ENCODE assay signal across 1 cellular context in genomic region chr17:48830840-48831548, GRCh38.
TF ChIP-seq lines count a peak whose summit lies in the region.

A gene with protein sequence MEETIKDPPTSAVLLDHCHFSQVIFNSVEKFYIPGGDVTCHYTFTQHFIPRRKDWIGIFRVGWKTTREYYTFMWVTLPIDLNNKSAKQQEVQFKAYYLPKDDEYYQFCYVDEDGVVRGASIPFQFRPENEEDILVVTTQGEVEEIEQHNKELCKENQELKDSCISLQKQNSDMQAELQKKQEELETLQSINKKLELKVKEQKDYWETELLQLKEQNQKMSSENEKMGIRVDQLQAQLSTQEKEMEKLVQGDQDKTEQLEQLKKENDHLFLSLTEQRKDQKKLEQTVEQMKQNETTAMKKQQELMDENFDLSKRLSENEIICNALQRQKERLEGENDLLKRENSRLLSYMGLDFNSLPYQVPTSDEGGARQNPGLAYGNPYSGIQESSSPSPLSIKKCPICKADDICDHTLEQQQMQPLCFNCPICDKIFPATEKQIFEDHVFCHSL (plus strand): TSS chr17:48831035. CDS start chr17:48841708, 10,673 bp downstream.

TF ChIP-seq in K562, 482 proteins besides CTCF, POLR2A, EP300 and RAD21 (continued from another document and continues in another):
- TF ChIP-seq, protein P1, sequence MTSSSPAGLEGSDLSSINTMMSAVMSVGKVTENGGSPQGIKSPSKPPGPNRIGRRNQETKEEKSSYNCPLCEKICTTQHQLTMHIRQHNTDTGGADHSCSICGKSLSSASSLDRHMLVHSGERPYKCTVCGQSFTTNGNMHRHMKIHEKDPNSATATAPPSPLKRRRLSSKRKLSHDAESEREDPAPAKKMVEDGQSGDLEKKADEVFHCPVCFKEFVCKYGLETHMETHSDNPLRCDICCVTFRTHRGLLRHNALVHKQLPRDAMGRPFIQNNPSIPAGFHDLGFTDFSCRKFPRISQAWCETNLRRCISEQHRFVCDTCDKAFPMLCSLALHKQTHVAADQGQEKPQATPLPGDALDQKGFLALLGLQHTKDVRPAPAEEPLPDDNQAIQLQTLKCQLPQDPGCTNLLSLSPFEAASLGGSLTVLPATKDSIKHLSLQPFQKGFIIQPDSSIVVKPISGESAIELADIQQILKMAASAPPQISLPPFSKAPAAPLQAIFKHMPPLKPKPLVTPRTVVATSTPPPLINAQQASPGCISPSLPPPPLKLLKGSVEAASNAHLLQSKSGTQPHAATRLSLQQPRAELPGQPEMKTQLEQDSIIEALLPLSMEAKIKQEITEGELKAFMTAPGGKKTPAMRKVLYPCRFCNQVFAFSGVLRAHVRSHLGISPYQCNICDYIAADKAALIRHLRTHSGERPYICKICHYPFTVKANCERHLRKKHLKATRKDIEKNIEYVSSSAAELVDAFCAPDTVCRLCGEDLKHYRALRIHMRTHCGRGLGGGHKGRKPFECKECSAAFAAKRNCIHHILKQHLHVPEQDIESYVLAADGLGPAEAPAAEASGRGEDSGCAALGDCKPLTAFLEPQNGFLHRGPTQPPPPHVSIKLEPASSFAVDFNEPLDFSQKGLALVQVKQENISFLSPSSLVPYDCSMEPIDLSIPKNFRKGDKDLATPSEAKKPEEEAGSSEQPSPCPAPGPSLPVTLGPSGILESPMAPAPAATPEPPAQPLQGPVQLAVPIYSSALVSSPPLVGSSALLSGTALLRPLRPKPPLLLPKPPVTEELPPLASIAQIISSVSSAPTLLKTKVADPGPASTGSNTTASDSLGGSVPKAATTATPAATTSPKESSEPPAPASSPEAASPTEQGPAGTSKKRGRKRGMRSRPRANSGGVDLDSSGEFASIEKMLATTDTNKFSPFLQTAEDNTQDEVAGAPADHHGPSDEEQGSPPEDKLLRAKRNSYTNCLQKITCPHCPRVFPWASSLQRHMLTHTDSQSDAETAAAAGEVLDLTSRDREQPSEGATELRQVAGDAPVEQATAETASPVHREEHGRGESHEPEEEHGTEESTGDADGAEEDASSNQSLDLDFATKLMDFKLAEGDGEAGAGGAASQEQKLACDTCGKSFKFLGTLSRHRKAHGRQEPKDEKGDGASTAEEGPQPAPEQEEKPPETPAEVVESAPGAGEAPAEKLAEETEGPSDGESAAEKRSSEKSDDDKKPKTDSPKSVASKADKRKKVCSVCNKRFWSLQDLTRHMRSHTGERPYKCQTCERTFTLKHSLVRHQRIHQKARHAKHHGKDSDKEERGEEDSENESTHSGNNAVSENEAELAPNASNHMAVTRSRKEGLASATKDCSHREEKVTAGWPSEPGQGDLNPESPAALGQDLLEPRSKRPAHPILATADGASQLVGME (CRISPR knock-in tag; IDR thresholded peaks at IDR 0.05) = no peak
- no peak for TF ChIP-seq E2F4 (CRISPR knock-in tag; IDR thresholded peaks at IDR 0.05; ENCODE audit: low read depth)
- TF ChIP-seq ZNF143 (CRISPR knock-in tag; IDR thresholded peaks at IDR 0.05) = peak; percentile 89
- TF ChIP-seq, protein P2, sequence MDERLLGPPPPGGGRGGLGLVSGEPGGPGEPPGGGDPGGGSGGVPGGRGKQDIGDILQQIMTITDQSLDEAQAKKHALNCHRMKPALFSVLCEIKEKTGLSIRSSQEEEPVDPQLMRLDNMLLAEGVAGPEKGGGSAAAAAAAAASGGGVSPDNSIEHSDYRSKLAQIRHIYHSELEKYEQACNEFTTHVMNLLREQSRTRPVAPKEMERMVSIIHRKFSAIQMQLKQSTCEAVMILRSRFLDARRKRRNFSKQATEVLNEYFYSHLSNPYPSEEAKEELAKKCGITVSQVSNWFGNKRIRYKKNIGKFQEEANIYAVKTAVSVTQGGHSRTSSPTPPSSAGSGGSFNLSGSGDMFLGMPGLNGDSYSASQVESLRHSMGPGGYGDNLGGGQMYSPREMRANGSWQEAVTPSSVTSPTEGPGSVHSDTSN (CRISPR knock-in tag; IDR thresholded peaks at IDR 0.05; ENCODE audit: low read depth) = no peak
- TF ChIP-seq, protein P2 (tag; conservative IDR thresholded peaks at IDR 0.05; ENCODE audit: low read depth) = no peak
- TF ChIP-seq ZNF282 (CRISPR knock-in tag; IDR thresholded peaks at IDR 0.05) = 0 out of 2 replicates have a peak, but pooled peaks have one; percentile 56
- no peak for TF ChIP-seq ZNF224 (CRISPR knock-in tag; IDR thresholded peaks at IDR 0.05)
- TF ChIP-seq, protein P3, sequence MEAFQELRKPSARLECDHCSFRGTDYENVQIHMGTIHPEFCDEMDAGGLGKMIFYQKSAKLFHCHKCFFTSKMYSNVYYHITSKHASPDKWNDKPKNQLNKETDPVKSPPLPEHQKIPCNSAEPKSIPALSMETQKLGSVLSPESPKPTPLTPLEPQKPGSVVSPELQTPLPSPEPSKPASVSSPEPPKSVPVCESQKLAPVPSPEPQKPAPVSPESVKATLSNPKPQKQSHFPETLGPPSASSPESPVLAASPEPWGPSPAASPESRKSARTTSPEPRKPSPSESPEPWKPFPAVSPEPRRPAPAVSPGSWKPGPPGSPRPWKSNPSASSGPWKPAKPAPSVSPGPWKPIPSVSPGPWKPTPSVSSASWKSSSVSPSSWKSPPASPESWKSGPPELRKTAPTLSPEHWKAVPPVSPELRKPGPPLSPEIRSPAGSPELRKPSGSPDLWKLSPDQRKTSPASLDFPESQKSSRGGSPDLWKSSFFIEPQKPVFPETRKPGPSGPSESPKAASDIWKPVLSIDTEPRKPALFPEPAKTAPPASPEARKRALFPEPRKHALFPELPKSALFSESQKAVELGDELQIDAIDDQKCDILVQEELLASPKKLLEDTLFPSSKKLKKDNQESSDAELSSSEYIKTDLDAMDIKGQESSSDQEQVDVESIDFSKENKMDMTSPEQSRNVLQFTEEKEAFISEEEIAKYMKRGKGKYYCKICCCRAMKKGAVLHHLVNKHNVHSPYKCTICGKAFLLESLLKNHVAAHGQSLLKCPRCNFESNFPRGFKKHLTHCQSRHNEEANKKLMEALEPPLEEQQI (IDR thresholded peaks at IDR 0.05) = no peak
- TF ChIP-seq CTBP1 (IDR thresholded peaks at IDR 0.05; ENCODE audit: borderline replicate concordance) = peak; percentile 58; the same call in 1 of the 2 replicates
- TF ChIP-seq NR1H2 (CRISPR knock-in tag; IDR thresholded peaks at IDR 0.05) = no peak
- 0 out of 2 replicates have a peak, but pooled peaks have one; percentile 59 for TF ChIP-seq ZFPM2 (CRISPR knock-in tag; IDR thresholded peaks at IDR 0.05)
- TF ChIP-seq, protein P4, sequence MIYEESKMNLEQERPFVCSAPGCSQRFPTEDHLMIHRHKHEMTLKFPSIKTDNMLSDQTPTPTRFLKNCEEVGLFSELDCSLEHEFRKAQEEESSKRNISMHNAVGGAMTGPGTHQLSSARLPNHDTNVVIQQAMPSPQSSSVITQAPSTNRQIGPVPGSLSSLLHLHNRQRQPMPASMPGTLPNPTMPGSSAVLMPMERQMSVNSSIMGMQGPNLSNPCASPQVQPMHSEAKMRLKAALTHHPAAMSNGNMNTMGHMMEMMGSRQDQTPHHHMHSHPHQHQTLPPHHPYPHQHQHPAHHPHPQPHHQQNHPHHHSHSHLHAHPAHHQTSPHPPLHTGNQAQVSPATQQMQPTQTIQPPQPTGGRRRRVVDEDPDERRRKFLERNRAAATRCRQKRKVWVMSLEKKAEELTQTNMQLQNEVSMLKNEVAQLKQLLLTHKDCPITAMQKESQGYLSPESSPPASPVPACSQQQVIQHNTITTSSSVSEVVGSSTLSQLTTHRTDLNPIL (CRISPR knock-in tag; IDR thresholded peaks at IDR 0.05) = no peak
- no peak for TF ChIP-seq ZNF3 (CRISPR knock-in tag; IDR thresholded peaks at IDR 0.05)
- no peak for TF ChIP-seq ZNF174 (CRISPR knock-in tag; IDR thresholded peaks at IDR 0.05)
- TF ChIP-seq ATF2 (CRISPR knock-in tag; IDR thresholded peaks at IDR 0.05) = no peak
- TF ChIP-seq ZNF431 (CRISPR knock-in tag; IDR thresholded peaks at IDR 0.05) = 0 out of 2 replicates have a peak, but pooled peaks have one; percentile 34
- no peak for TF ChIP-seq ZNF274 (IDR thresholded peaks at IDR 0.05; ENCODE audit: borderline replicate concordance, low read depth, low read length)
- TF ChIP-seq, protein P5, sequence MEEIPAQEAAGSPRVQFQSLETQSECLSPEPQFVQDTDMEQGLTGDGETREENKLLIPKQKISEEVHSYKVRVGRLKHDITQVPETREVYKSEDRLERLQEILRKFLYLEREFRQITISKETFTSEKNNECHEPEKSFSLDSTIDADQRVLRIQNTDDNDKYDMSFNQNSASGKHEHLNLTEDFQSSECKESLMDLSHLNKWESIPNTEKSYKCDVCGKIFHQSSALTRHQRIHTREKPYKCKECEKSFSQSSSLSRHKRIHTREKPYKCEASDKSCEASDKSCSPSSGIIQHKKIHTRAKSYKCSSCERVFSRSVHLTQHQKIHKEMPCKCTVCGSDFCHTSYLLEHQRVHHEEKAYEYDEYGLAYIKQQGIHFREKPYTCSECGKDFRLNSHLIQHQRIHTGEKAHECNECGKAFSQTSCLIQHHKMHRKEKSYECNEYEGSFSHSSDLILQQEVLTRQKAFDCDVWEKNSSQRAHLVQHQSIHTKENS (CRISPR knock-in tag; IDR thresholded peaks at IDR 0.05) = no peak
- TF ChIP-seq ASH1L (IDR thresholded peaks at IDR 0.05; ENCODE audit: borderline replicate concordance, low read depth, partially characterized antibody) = no peak
- TF ChIP-seq IFI16 (CRISPR knock-in tag; IDR thresholded peaks at IDR 0.05) = no peak
- TF ChIP-seq, protein P6, sequence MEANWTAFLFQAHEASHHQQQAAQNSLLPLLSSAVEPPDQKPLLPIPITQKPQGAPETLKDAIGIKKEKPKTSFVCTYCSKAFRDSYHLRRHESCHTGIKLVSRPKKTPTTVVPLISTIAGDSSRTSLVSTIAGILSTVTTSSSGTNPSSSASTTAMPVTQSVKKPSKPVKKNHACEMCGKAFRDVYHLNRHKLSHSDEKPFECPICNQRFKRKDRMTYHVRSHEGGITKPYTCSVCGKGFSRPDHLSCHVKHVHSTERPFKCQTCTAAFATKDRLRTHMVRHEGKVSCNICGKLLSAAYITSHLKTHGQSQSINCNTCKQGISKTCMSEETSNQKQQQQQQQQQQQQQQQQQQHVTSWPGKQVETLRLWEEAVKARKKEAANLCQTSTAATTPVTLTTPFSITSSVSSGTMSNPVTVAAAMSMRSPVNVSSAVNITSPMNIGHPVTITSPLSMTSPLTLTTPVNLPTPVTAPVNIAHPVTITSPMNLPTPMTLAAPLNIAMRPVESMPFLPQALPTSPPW (CRISPR knock-in tag; IDR thresholded peaks at IDR 0.05) = peak; percentile 86
- TF ChIP-seq, protein P7, sequence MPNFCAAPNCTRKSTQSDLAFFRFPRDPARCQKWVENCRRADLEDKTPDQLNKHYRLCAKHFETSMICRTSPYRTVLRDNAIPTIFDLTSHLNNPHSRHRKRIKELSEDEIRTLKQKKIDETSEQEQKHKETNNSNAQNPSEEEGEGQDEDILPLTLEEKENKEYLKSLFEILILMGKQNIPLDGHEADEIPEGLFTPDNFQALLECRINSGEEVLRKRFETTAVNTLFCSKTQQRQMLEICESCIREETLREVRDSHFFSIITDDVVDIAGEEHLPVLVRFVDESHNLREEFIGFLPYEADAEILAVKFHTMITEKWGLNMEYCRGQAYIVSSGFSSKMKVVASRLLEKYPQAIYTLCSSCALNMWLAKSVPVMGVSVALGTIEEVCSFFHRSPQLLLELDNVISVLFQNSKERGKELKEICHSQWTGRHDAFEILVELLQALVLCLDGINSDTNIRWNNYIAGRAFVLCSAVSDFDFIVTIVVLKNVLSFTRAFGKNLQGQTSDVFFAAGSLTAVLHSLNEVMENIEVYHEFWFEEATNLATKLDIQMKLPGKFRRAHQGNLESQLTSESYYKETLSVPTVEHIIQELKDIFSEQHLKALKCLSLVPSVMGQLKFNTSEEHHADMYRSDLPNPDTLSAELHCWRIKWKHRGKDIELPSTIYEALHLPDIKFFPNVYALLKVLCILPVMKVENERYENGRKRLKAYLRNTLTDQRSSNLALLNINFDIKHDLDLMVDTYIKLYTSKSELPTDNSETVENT (CRISPR knock-in tag; IDR thresholded peaks at IDR 0.05) = peak; percentile 53; the same call in 1 of the 2 replicates
- no peak for TF ChIP-seq XRCC3 (IDR thresholded peaks at IDR 0.05)
- no peak for TF ChIP-seq ZNF740 (CRISPR knock-in tag; IDR thresholded peaks at IDR 0.05)
- TF ChIP-seq ZNF740 (tag; IDR thresholded peaks at IDR 0.05) = no peak
- TF ChIP-seq IRF1 (CRISPR knock-in tag; IDR thresholded peaks at IDR 0.05; ENCODE audit: borderline replicate concordance) = no peak
- peak; percentile 84 for TF ChIP-seq PHF8 (IDR thresholded peaks at IDR 0.05; ENCODE audit: borderline replicate concordance, low read length)
- no peak for TF ChIP-seq JUNB (CRISPR knock-in tag; conservative IDR thresholded peaks at IDR 0.05)
